1 cellular context compared by ENCODE assay signal in the genomic region with DNA sequence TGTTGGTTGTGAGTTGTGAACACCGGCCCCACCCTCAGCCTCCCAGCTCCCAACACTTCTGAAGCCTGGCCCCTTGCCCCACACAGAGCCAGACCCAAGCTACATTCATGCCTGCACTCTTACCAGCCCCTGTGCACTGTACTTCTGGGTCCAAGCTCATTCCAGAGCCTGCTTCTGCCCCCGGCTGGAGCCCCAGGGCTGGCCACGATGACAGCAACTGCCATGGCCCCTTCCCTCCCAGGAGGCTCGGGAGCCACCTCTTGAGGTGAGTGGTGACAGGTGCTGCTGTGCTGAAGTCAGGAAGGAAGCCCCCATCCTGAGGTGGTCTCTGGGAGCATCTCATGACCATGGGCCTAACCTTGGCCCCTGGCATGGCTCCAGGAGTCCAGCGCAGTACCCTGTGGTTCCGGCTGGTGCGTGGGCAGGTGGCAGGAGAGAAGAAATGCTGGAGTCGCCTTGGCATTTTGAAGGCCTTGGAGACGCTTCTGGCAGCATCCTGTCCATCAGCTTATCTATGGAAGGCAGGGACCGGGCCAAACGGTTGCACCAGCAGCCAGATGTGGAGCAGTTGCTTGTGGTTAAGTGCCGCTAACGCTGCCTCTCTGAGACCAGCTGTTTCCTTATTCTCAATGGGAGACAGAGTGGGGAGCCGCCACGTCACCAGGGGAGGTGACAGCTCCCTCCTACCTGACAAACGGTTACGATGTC.
TF ChIP-seq lines count a peak whose summit lies in the region.

No MANE protein-coding gene starts in this region.

TF ChIP-seq in K562, 482 proteins besides CTCF, POLR2A, EP300 and RAD21 (continued from another document and continues in another):
- TF ChIP-seq, protein P1, sequence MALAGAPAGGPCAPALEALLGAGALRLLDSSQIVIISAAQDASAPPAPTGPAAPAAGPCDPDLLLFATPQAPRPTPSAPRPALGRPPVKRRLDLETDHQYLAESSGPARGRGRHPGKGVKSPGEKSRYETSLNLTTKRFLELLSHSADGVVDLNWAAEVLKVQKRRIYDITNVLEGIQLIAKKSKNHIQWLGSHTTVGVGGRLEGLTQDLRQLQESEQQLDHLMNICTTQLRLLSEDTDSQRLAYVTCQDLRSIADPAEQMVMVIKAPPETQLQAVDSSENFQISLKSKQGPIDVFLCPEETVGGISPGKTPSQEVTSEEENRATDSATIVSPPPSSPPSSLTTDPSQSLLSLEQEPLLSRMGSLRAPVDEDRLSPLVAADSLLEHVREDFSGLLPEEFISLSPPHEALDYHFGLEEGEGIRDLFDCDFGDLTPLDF (CRISPR knock-in tag; IDR thresholded peaks at IDR 0.05) = peak; percentile 82
- TF ChIP-seq, protein P2, sequence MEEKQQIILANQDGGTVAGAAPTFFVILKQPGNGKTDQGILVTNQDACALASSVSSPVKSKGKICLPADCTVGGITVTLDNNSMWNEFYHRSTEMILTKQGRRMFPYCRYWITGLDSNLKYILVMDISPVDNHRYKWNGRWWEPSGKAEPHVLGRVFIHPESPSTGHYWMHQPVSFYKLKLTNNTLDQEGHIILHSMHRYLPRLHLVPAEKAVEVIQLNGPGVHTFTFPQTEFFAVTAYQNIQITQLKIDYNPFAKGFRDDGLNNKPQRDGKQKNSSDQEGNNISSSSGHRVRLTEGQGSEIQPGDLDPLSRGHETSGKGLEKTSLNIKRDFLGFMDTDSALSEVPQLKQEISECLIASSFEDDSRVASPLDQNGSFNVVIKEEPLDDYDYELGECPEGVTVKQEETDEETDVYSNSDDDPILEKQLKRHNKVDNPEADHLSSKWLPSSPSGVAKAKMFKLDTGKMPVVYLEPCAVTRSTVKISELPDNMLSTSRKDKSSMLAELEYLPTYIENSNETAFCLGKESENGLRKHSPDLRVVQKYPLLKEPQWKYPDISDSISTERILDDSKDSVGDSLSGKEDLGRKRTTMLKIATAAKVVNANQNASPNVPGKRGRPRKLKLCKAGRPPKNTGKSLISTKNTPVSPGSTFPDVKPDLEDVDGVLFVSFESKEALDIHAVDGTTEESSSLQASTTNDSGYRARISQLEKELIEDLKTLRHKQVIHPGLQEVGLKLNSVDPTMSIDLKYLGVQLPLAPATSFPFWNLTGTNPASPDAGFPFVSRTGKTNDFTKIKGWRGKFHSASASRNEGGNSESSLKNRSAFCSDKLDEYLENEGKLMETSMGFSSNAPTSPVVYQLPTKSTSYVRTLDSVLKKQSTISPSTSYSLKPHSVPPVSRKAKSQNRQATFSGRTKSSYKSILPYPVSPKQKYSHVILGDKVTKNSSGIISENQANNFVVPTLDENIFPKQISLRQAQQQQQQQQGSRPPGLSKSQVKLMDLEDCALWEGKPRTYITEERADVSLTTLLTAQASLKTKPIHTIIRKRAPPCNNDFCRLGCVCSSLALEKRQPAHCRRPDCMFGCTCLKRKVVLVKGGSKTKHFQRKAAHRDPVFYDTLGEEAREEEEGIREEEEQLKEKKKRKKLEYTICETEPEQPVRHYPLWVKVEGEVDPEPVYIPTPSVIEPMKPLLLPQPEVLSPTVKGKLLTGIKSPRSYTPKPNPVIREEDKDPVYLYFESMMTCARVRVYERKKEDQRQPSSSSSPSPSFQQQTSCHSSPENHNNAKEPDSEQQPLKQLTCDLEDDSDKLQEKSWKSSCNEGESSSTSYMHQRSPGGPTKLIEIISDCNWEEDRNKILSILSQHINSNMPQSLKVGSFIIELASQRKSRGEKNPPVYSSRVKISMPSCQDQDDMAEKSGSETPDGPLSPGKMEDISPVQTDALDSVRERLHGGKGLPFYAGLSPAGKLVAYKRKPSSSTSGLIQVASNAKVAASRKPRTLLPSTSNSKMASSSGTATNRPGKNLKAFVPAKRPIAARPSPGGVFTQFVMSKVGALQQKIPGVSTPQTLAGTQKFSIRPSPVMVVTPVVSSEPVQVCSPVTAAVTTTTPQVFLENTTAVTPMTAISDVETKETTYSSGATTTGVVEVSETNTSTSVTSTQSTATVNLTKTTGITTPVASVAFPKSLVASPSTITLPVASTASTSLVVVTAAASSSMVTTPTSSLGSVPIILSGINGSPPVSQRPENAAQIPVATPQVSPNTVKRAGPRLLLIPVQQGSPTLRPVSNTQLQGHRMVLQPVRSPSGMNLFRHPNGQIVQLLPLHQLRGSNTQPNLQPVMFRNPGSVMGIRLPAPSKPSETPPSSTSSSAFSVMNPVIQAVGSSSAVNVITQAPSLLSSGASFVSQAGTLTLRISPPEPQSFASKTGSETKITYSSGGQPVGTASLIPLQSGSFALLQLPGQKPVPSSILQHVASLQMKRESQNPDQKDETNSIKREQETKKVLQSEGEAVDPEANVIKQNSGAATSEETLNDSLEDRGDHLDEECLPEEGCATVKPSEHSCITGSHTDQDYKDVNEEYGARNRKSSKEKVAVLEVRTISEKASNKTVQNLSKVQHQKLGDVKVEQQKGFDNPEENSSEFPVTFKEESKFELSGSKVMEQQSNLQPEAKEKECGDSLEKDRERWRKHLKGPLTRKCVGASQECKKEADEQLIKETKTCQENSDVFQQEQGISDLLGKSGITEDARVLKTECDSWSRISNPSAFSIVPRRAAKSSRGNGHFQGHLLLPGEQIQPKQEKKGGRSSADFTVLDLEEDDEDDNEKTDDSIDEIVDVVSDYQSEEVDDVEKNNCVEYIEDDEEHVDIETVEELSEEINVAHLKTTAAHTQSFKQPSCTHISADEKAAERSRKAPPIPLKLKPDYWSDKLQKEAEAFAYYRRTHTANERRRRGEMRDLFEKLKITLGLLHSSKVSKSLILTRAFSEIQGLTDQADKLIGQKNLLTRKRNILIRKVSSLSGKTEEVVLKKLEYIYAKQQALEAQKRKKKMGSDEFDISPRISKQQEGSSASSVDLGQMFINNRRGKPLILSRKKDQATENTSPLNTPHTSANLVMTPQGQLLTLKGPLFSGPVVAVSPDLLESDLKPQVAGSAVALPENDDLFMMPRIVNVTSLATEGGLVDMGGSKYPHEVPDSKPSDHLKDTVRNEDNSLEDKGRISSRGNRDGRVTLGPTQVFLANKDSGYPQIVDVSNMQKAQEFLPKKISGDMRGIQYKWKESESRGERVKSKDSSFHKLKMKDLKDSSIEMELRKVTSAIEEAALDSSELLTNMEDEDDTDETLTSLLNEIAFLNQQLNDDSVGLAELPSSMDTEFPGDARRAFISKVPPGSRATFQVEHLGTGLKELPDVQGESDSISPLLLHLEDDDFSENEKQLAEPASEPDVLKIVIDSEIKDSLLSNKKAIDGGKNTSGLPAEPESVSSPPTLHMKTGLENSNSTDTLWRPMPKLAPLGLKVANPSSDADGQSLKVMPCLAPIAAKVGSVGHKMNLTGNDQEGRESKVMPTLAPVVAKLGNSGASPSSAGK (IDR thresholded peaks at IDR 0.05) = 0 out of 2 replicates have a peak, but pooled peaks have one; percentile 12
- 0 out of 2 replicates have a peak, but pooled peaks have one; percentile 74 for TF ChIP-seq ERF (CRISPR knock-in tag; IDR thresholded peaks at IDR 0.05)
- TF ChIP-seq RNF2 (IDR thresholded peaks at IDR 0.05) = peak; percentile 91
- TF ChIP-seq HNRNPL (IDR thresholded peaks at IDR 0.05; ENCODE audit: low read depth, low read length) = no peak
- TF ChIP-seq KHSRP (IDR thresholded peaks at IDR 0.05) = no peak
- TF ChIP-seq CHCHD3 (CRISPR knock-in tag; IDR thresholded peaks at IDR 0.05) = no peak
- no peak for TF ChIP-seq PTRF (tag; IDR thresholded peaks at IDR 0.05)
- TF ChIP-seq ZNF830 (CRISPR knock-in tag; IDR thresholded peaks at IDR 0.05) = no peak
- no peak for TF ChIP-seq HDAC3 (IDR thresholded peaks at IDR 0.05; ENCODE audit: borderline replicate concordance, partially characterized antibody)
- TF ChIP-seq STAT5A (IDR thresholded peaks at IDR 0.05; ENCODE audit: borderline replicate concordance, low read length) = peak; percentile 86
- TF ChIP-seq, protein P3, sequence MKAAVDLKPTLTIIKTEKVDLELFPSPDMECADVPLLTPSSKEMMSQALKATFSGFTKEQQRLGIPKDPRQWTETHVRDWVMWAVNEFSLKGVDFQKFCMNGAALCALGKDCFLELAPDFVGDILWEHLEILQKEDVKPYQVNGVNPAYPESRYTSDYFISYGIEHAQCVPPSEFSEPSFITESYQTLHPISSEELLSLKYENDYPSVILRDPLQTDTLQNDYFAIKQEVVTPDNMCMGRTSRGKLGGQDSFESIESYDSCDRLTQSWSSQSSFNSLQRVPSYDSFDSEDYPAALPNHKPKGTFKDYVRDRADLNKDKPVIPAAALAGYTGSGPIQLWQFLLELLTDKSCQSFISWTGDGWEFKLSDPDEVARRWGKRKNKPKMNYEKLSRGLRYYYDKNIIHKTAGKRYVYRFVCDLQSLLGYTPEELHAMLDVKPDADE (conservative IDR thresholded peaks at IDR 0.05; ENCODE audit: control insufficient read depth, low read depth, low read length) = peak; percentile 98
- TF ChIP-seq EGR1 (conservative IDR thresholded peaks at IDR 0.05) = peak; percentile 68
- TF ChIP-seq FOXP1 (CRISPR knock-in tag; IDR thresholded peaks at IDR 0.05) = 0 out of 2 replicates have a peak, but pooled peaks have one; percentile 44
- TF ChIP-seq, protein P4, sequence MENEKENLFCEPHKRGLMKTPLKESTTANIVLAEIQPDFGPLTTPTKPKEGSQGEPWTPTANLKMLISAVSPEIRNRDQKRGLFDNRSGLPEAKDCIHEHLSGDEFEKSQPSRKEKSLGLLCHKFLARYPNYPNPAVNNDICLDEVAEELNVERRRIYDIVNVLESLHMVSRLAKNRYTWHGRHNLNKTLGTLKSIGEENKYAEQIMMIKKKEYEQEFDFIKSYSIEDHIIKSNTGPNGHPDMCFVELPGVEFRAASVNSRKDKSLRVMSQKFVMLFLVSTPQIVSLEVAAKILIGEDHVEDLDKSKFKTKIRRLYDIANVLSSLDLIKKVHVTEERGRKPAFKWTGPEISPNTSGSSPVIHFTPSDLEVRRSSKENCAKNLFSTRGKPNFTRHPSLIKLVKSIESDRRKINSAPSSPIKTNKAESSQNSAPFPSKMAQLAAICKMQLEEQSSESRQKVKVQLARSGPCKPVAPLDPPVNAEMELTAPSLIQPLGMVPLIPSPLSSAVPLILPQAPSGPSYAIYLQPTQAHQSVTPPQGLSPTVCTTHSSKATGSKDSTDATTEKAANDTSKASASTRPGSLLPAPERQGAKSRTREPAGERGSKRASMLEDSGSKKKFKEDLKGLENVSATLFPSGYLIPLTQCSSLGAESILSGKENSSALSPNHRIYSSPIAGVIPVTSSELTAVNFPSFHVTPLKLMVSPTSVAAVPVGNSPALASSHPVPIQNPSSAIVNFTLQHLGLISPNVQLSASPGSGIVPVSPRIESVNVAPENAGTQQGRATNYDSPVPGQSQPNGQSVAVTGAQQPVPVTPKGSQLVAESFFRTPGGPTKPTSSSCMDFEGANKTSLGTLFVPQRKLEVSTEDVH (IDR thresholded peaks at IDR 0.05; ENCODE audit: low read depth, partially characterized antibody) = peak; percentile 52
- TF ChIP-seq DNMT1 (IDR thresholded peaks at IDR 0.05) = no peak
- peak; percentile 96 for TF ChIP-seq CTBP1 (IDR thresholded peaks at IDR 0.05; ENCODE audit: borderline replicate concordance)
- TF ChIP-seq SETDB1 (IDR thresholded peaks at IDR 0.05; ENCODE audit: low read length) = no peak
- no peak for TF ChIP-seq SAP30 (IDR thresholded peaks at IDR 0.05; ENCODE audit: borderline replicate concordance, insufficient read depth, low read depth, low read length, poor library complexity, severe bottlenecking)
- TF ChIP-seq ZNF785 (CRISPR knock-in tag; IDR thresholded peaks at IDR 0.05) = no peak
- peak; percentile 87 for TF ChIP-seq MEIS2 (IDR thresholded peaks at IDR 0.05; ENCODE audit: partially characterized antibody)
- TF ChIP-seq FOXA3 (CRISPR knock-in tag; conservative IDR thresholded peaks at IDR 0.05 in 1 of 2, IDR thresholded peaks at IDR 0.05 in 1 of 2) = peak in 1 of 2 experiments; percentile 64; a peak in 1 of 4 replicates
- TF ChIP-seq LCOR (CRISPR knock-in tag; IDR thresholded peaks at IDR 0.05) = peak; percentile 87
- TF ChIP-seq, protein P5, sequence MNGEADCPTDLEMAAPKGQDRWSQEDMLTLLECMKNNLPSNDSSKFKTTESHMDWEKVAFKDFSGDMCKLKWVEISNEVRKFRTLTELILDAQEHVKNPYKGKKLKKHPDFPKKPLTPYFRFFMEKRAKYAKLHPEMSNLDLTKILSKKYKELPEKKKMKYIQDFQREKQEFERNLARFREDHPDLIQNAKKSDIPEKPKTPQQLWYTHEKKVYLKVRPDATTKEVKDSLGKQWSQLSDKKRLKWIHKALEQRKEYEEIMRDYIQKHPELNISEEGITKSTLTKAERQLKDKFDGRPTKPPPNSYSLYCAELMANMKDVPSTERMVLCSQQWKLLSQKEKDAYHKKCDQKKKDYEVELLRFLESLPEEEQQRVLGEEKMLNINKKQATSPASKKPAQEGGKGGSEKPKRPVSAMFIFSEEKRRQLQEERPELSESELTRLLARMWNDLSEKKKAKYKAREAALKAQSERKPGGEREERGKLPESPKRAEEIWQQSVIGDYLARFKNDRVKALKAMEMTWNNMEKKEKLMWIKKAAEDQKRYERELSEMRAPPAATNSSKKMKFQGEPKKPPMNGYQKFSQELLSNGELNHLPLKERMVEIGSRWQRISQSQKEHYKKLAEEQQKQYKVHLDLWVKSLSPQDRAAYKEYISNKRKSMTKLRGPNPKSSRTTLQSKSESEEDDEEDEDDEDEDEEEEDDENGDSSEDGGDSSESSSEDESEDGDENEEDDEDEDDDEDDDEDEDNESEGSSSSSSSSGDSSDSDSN (IDR thresholded peaks at IDR 0.05; ENCODE audit: borderline replicate concordance in 1 of 2, low read depth in 2 of 2, low read length in 2 of 2) = 0 out of 4 replicates have a peak, but pooled peaks of 1 of the 2 experiments have one; percentile 31
- 0 out of 2 replicates have a peak, but pooled peaks have one; percentile 41 for TF ChIP-seq ZNF134 (CRISPR knock-in tag; conservative IDR thresholded peaks at IDR 0.05)
- TF ChIP-seq ESRRA (IDR thresholded peaks at IDR 0.05; ENCODE audit: borderline replicate concordance, low read depth) = peak; percentile 85; the same call in 1 of the 2 replicates
- TF ChIP-seq NBN (IDR thresholded peaks at IDR 0.05; ENCODE audit: low read depth) = 0 out of 2 replicates have a peak, but pooled peaks have one; percentile 38
- no peak for TF ChIP-seq FOS (IDR thresholded peaks at IDR 0.05; ENCODE audit: extremely low read depth, insufficient read length)
- peak; percentile 45 for TF ChIP-seq TAF1 (IDR thresholded peaks at IDR 0.05; ENCODE audit: control insufficient read depth, extremely low read depth, insufficient read depth, low read length, severe bottlenecking)
- TF ChIP-seq, protein P6, sequence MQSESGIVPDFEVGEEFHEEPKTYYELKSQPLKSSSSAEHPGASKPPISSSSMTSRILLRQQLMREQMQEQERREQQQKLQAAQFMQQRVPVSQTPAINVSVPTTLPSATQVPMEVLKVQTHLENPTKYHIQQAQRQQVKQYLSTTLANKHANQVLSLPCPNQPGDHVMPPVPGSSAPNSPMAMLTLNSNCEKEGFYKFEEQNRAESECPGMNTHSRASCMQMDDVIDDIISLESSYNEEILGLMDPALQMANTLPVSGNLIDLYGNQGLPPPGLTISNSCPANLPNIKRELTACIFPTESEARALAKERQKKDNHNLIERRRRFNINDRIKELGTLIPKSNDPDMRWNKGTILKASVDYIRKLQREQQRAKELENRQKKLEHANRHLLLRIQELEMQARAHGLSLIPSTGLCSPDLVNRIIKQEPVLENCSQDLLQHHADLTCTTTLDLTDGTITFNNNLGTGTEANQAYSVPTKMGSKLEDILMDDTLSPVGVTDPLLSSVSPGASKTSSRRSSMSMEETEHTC (IDR thresholded peaks at IDR 0.05) = 0 out of 2 replicates have a peak, but pooled peaks have one; percentile 44
- 0 out of 2 replicates have a peak, but pooled peaks have one; percentile 15 for TF ChIP-seq ELF4 (CRISPR knock-in tag; IDR thresholded peaks at IDR 0.05)
